ENCODE assay signal across 17 cellular contexts in genomic region chrX:121479406-121479805, GRCh38.
A peak's percentile ranks its signal among the peaks of the same experiment; 100 is the strongest.
DNase-seq lines count a peak whose midpoint lies in the region; TF ChIP-seq lines count a peak whose summit lies in the region.
"Had no signal": no experiment of that assay in that cellular context is flagged by ENCODE, and none has a peak within 500 bp of the region (broad histone marks: within the 10 kb centered on the region; RNA-seq: fewer than 3 reads in every experiment).

No MANE protein-coding gene starts in this region.

- no peaks in the 10 kb centered on the region for H3K4me1 ChIP-seq in PC-9 (replicated peaks; ENCODE audit: insufficient read depth)
- H3K4me1 ChIP-seq: lower lobe of right lung had no signal

- H3K9me2 ChIP-seq in PC-9 (ENCODE audit: insufficient read depth): no peaks in the 10 kb centered on the region

- H3K9me3 ChIP-seq in PC-9 (ENCODE audit: insufficient read depth, low read depth): no peaks in the 10 kb centered on the region; the same call in 1 of the 2 replicates
- H3K9me3 ChIP-seq: lower lobe of right lung, MG63 had no signal

- H3K4me2 ChIP-seq in PC-9: no peak overlapping the region

- intact Hi-C loops in PC-9 (cut with micrococcal nuclease; ENCODE audit: unreplicated experiment): no loop called here

- no peak overlapping the region for H3K4me3 ChIP-seq in H7 (ENCODE audit: insufficient read depth, low read depth, low read length)
- no peak overlapping the region for H3K4me3 ChIP-seq in PC-9
- H3K4me3 ChIP-seq: lower lobe of right lung, MG63 had no signal

- H3K79me2 ChIP-seq in PC-9 (ENCODE audit: low read depth): no peaks in the 10 kb centered on the region

- no peaks in the 10 kb centered on the region for H3K27me3 ChIP-seq in H7 (ENCODE audit: control insufficient read depth, insufficient read depth, low read length)
- no peaks in the 10 kb centered on the region for H3K27me3 ChIP-seq in PC-9 (ENCODE audit: insufficient read depth, low read depth)
- H3K27me3 ChIP-seq: MG63 had no signal

- DNase-seq in DMS 273 (lab: John Stamatoyannopoulos, UW; ENCODE audit: unreplicated experiment) (peak; percentile 3), DMS 273 treated with DMSO at 0.1 percent for 48 hours (lab: John Stamatoyannopoulos, UW) (no peak), H7 (peak; percentile 6), PC-9 (no peak), iris pigment epithelial cell (ENCODE audit: low read depth) (peak; percentile 12), inferior parietal cortex (ENCODE audit: extremely low spot score) (no peak), occipital lobe (lab: John Stamatoyannopoulos, UW) (no peak), midbrain (lab: John Stamatoyannopoulos, UW) (no peak)
- DNase-seq: activated CD4-positive, alpha-beta T cell treated with anti-CD3 and anti-CD28 coated beads for 4 hours; CD4-positive, CD25-positive, alpha-beta regulatory T cell; effector memory CD8-positive, alpha-beta T cell; GF-D8; lower lobe of right lung; MG63; natural killer cell; NCI-H446 had no signal

- H3K36me3 ChIP-seq in H7 (replicated peaks; ENCODE audit: control insufficient read depth, insufficient read depth, low read length) (no peaks in the 10 kb centered on the region), PC-9 (ENCODE audit: low read depth) (no peaks in the 10 kb centered on the region)
- H3K36me3 ChIP-seq: lower lobe of right lung, MG63 had no signal

- POLR2A ChIA-PET in PC-9 (lab: Charles Lee; ENCODE audit: unreplicated experiment): no interaction called here

- H3K27ac ChIP-seq in PC-9: no peak overlapping the region
- H3K27ac ChIP-seq: 22Rv1, lower lobe of right lung had no signal

- H3F3A ChIP-seq in PC-9 (ENCODE audit: insufficient read depth, low read depth): no peaks in the 10 kb centered on the region

- H4K20me1 ChIP-seq in PC-9 (ENCODE audit: insufficient read depth): no peaks in the 10 kb centered on the region

- BruUV-seq in PC-9 (replicated peaks; lab: Mats Ljungman, UMichigan): no TSS peak

- CTCF ChIA-PET in PC-9 (lab: Charles Lee): no interaction called here

- TF ChIP-seq CTCF in PC-9 (conservative IDR thresholded peaks at IDR 0.05): 0 out of 2 replicates have a peak, but pooled peaks have one; percentile 15

- no peak overlapping the region for H2AFZ ChIP-seq in PC-9

Comparison
In these comparisons a context has a peak if more than half of its experiments do, and no peak if none do; other contexts are left out.
1. DNase-seq: peak in DMS 273 (single experiment), H7 (single experiment) and iris pigment epithelial cell (single experiment); none in DMS 273 treated with DMSO at 0.1 percent for 48 hours (single experiment), PC-9 (0 of 2), inferior parietal cortex (single experiment), occipital lobe (single experiment) and midbrain (single experiment).